Comparison of ENCODE assay signal across 9 cellular contexts in genomic region chr17:76585649-76586593, GRCh38. TPM values are rescaled to one million over a fixed set of nuclear protein-coding genes. Genes with fewer than 3 reads are reported as not detected.
A peak's percentile ranks its signal among the peaks of the same experiment; 100 is the strongest.
DNase-seq lines count a peak whose midpoint lies in the region; ATAC-seq and TF ChIP-seq lines count a peak whose summit lies in the region.
"Had no signal": no experiment of that assay in that cellular context is flagged by ENCODE, and none has a peak within 500 bp of the region (broad histone marks: within the 10 kb centered on the region; RNA-seq: fewer than 3 reads in every experiment).

ST6GALNAC2 (minus strand) TSS chr17:76585860; CDS start chr17:76585808, 52 bp downstream.

- no peak within 1 kb of the TSS for H3K27ac ChIP-seq in DOHH2 (ENCODE audit: low read depth, low read length)
- no peak within 1 kb of the TSS for H3K27ac ChIP-seq in effector memory CD4-positive, alpha-beta T cell (ENCODE audit: insufficient read depth, low read length, poor library complexity, severe bottlenecking)
- H3K27ac ChIP-seq in stomach smooth muscle (ENCODE audit: low read length): no peak within 1 kb of the TSS

- no peaks in the 10 kb centered on the region for H3K9me2 ChIP-seq in DOHH2 (replicated peaks; ENCODE audit: control insufficient read depth, low read length)
- no peaks in the 10 kb centered on the region for H3K9me2 ChIP-seq in Loucy (replicated peaks; ENCODE audit: low read depth, low read length)

- H4K20me1 ChIP-seq in DOHH2 (ENCODE audit: control insufficient read depth, insufficient read depth, low read depth, low read length) (no peaks in the 10 kb centered on the region), Loucy (ENCODE audit: insufficient read depth, low read length, poor library complexity, severe bottlenecking) (no peaks in the 10 kb centered on the region)

- H2AFZ ChIP-seq in Loucy (ENCODE audit: low read length): peak within 1 kb of the TSS; percentile 19; the same call in 1 of the 2 replicates

- no peaks in the 10 kb centered on the region for H3K36me3 ChIP-seq in DOHH2 (ENCODE audit: control insufficient read depth, low read length)
- H3K36me3 ChIP-seq in Loucy (ENCODE audit: insufficient read depth, low read length): no peaks in the 10 kb centered on the region
- H3K36me3 ChIP-seq in effector memory CD4-positive, alpha-beta T cell (ENCODE audit: control insufficient read depth, insufficient read depth, low read length): no peaks in the 10 kb centered on the region
- no peaks in the 10 kb centered on the region for H3K36me3 ChIP-seq in stomach smooth muscle (ENCODE audit: control insufficient read depth in 2 of 2, insufficient read depth in 2 of 2, low read length in 2 of 2)

- DNase-seq in effector memory CD4-positive, alpha-beta T cell: peak; percentile 25 to 32 (median 30)
- DNase-seq in medulla oblongata (ENCODE audit: extremely low spot score): peak; percentile 63
- no peak for DNase-seq in occipital lobe (lab: John Stamatoyannopoulos, UW)

- H3K79me2 ChIP-seq in DOHH2 (ENCODE audit: control insufficient read depth, low read length): no peaks in the 10 kb centered on the region
- H3K79me2 ChIP-seq in Loucy (ENCODE audit: insufficient read depth, low read length): no peaks in the 10 kb centered on the region

- peaks cover 6% of the 10 kb centered on the region; the same call in 1 of the 2 replicates for H3K4me1 ChIP-seq in DOHH2 (ENCODE audit: control insufficient read depth, low read length)
- H3K4me1 ChIP-seq in Loucy (ENCODE audit: insufficient read depth, low read length, poor library complexity, severe bottlenecking): no peaks in the 10 kb centered on the region
- peaks cover 19% of the 10 kb centered on the region for H3K4me1 ChIP-seq in effector memory CD4-positive, alpha-beta T cell (ENCODE audit: control insufficient read depth, insufficient read depth, low read length, poor library complexity, severe bottlenecking)
- H3K4me1 ChIP-seq in stomach smooth muscle (ENCODE audit: control insufficient read depth, insufficient read depth, low read length): peaks cover 19% of the 10 kb centered on the region

- H3K9ac ChIP-seq in Loucy (ENCODE audit: low read depth, low read length, poor library complexity, severe bottlenecking): no peak within 1 kb of the TSS
- peak within 1 kb of the TSS; percentile 21 to 42 for H3K9ac ChIP-seq in stomach smooth muscle (ENCODE audit: low read length in 2 of 2)

- H3K27me3 ChIP-seq in DOHH2 (ENCODE audit: control insufficient read depth, low read length) (peaks cover 65% of the 10 kb centered on the region), Loucy (ENCODE audit: insufficient read depth, low read length, poor library complexity, severe bottlenecking) (no peaks in the 10 kb centered on the region), stomach smooth muscle (ENCODE audit: control insufficient read depth in 1 of 2, insufficient read depth in 2 of 2, low read length in 2 of 2) (peaks cover 22 to 36% of the 10 kb centered on the region in 2 donors)
- peaks cover 19% of the 10 kb centered on the region for H3K27me3 ChIP-seq in effector memory CD4-positive, alpha-beta T cell (replicated peaks; ENCODE audit: control insufficient read depth, insufficient read depth, low read length, poor library complexity, severe bottlenecking)

- H3K9me3 ChIP-seq in DOHH2 (ENCODE audit: control insufficient read depth, insufficient read depth, low read length) (no peaks in the 10 kb centered on the region), Loucy (ENCODE audit: insufficient read depth, low read depth, low read length) (no peaks in the 10 kb centered on the region), stomach smooth muscle (ENCODE audit: control insufficient read depth in 2 of 2, low read length in 2 of 2) (no peaks in the 10 kb centered on the region)
- H3K9me3 ChIP-seq in effector memory CD4-positive, alpha-beta T cell (ENCODE audit: control insufficient read depth, low read length): no peaks in the 10 kb centered on the region

- H3K4me2 ChIP-seq in DOHH2 (ENCODE audit: low read length) (peak within 1 kb of the TSS; percentile 24; the same call in 1 of the 2 replicates), Loucy (ENCODE audit: low read depth, low read length, poor library complexity, severe bottlenecking) (peak within 1 kb of the TSS; percentile 50)

- H3F3A ChIP-seq in DOHH2 (ENCODE audit: control insufficient read depth, insufficient read depth) (no peaks in the 10 kb centered on the region), Loucy (ENCODE audit: low read depth) (no peaks in the 10 kb centered on the region)

- no peak within 1 kb of the TSS for H3K4me3 ChIP-seq in DOHH2 (ENCODE audit: low read length)
- peak within 1 kb of the TSS; percentile 58 for H3K4me3 ChIP-seq in Loucy (ENCODE audit: low read length, poor library complexity, severe bottlenecking)
- H3K4me3 ChIP-seq in WI38 (ENCODE audit: low read depth, low read length): peak within 1 kb of the TSS; percentile 53
- H3K4me3 ChIP-seq in effector memory CD4-positive, alpha-beta T cell (ENCODE audit: insufficient read depth, low read depth, low read length, poor library complexity, severe bottlenecking): peak within 1 kb of the TSS; percentile 72
- peak within 1 kb of the TSS; percentile 67 to 71 for H3K4me3 ChIP-seq in stomach smooth muscle (ENCODE audit: low read length in 2 of 2)

- TF ChIP-seq CTCF in DOHH2 (IDR thresholded peaks at IDR 0.05; ENCODE audit: low read depth, low read length, poor library complexity, severe bottlenecking): no peak
- TF ChIP-seq CTCF in Loucy (conservative IDR thresholded peaks at IDR 0.05; ENCODE audit: low read length): no peak
- TF ChIP-seq CTCF in WI38 (IDR thresholded peaks at IDR 0.05; ENCODE audit: low read depth, low read length): 0 out of 2 replicates have a peak, but pooled peaks have one; percentile 21

- no peak for ATAC-seq in GM18873 (IDR thresholded peaks at IDR 0.05; ENCODE audit: low FRiP score, unreplicated experiment)

RNA-seq across cellular contexts. Expression of gene ST6GALNAC2, which starts in this region (rescaled TPM):
- total RNA-seq in occipital lobe: not detected
- total RNA-seq: temporal lobe had no signal
